ENCODE assay signal across 23 cellular contexts in the genomic region with DNA sequence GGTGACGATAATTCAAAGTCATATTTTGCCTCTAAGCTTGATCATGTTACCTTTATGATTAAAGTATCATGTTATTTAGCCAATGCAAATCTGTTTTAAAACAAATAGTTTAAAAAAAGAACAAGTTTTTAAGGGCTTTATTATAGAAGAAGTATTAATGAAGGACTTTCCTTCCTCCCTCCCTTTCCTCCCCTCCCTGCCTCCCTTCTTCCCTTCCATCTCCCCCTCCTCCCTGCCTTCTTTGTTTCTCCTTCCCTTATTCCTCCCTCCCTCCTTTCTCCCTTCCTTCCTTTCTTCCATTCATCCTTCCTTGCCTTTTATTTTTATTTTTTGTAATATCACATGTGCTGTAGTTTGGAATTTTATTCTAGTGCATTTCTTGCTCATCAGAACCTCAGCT.
"Had no signal": no experiment of that assay in that cellular context is flagged by ENCODE, and none has a peak within 500 bp of the region (broad histone marks: within the 10 kb centered on the region; RNA-seq: fewer than 3 reads in every experiment).

No MANE protein-coding gene starts in this region.

- H3K27me3 ChIP-seq: dorsolateral prefrontal cortex, esophagus muscularis mucosa, gastrocnemius medialis, heart right ventricle, neural progenitor cell, pancreas, transverse colon had no signal

- H2AFZ ChIP-seq: neural progenitor cell had no signal

- H3K4me1 Mint-ChIP-seq: mesothelial cell of epicardium, natural killer cell, neural progenitor cell had no signal

- H3K4me1 ChIP-seq: esophagus muscularis mucosa, gastrocnemius medialis, heart right ventricle, transverse colon had no signal

- H3K27ac Mint-ChIP-seq: mesothelial cell of epicardium, neural progenitor cell, progenitor cell of endocrine pancreas had no signal

- H3K9ac ChIP-seq: neural progenitor cell had no signal

- H3K27ac ChIP-seq: coronary artery, epithelial cell of prostate, esophagus muscularis mucosa, gastrocnemius medialis, heart right ventricle, neural progenitor cell, thoracic aorta, transverse colon had no signal

- H3K9me3 Mint-ChIP-seq: mesothelial cell of epicardium, natural killer cell, neural progenitor cell had no signal

- ATAC-seq: gastrocnemius medialis, heart right ventricle, left lobe of liver, natural killer cell, pancreas, right cardiac atrium had no signal

- H3K4me3 Mint-ChIP-seq: mesothelial cell of epicardium, natural killer cell, neural progenitor cell had no signal

- H3K27me3 Mint-ChIP-seq: progenitor cell of endocrine pancreas had no signal

- H3K9me3 ChIP-seq: esophagus muscularis mucosa, gastrocnemius medialis, heart right ventricle, pancreas, thoracic aorta, transverse colon had no signal

- H3K4me2 ChIP-seq: neural progenitor cell, smooth muscle cell had no signal

- FAIRE-seq: islet of Langerhans, pancreas had no signal

- DNase-seq: dorsolateral prefrontal cortex; effector CD8-positive, alpha-beta T cell; gastrocnemius medialis; heart right ventricle; hypothalamus; mammary epithelial cell; natural killer cell; nucleus accumbens; pancreas; right cardiac atrium; stimulated activated CD4-positive, alpha-beta T cell treated with anti-CD3 and anti-CD28 coated beads, Interleukin-2, amount 100 ng/mL, for 48 hours; stimulated activated naive CD4-positive, alpha-beta T cell treated with Interleukin-2 at 50 U/mL for 16 hours; transverse colon had no signal

- H3K4me3 ChIP-seq: coronary artery, dorsolateral prefrontal cortex, esophagus muscularis mucosa, gastrocnemius medialis, heart right ventricle, neural progenitor cell, pancreas, smooth muscle cell, thoracic aorta, transverse colon had no signal
